1 cellular context compared by ENCODE assay signal in the genomic region with DNA sequence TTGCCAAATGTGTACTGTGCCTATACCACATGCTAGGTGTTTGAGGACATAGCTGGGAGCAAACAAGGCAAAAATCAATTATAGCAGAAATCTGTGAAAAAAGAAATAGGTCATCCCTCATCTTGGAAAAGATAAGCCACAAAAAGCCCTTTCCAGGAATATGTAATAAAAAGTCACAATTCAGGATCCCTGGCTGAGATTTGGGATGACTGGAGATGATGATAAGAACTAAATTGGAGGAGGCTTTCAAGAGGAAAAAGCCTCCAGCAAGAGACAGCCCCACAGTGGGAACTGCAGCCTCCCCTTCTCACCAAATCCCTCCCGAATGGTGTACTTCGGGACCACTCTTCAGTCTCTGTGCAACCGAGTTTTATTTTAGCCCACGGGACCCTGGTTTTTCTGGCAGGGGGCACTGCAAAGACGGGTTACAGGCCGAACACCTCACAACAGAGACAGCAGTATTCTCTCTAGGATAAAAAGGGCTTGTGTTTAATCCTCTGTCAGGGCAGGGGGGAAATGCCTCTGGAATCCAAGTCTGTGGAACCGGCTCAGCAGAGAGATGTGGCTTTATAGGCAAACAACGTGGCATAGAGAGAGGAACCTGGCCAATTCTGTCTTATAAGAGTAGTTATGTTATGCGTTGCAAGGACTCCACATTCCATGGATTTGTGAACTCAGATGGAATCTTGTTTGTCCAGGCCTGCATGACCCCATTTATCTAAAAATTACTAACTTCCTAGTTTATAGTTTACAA.
TF ChIP-seq lines count a peak whose summit lies in the region.

No MANE protein-coding gene starts in this region.

TF ChIP-seq in IMR-90, 13 proteins besides CTCF, POLR2A, EP300 and RAD21:
- TF ChIP-seq SMC3 (IDR thresholded peaks at IDR 0.05; ENCODE audit: low read depth, low read length) (no peak), BHLHE40 (IDR thresholded peaks at IDR 0.05; ENCODE audit: low read depth, low read length) (no peak), MXI1 (IDR thresholded peaks at IDR 0.05; ENCODE audit: borderline replicate concordance, low read depth, low read length) (no peak), FOS (IDR thresholded peaks at IDR 0.05; ENCODE audit: low read depth, low read length) (no peak), RFX5 (IDR thresholded peaks at IDR 0.05; ENCODE audit: low read depth, low read length) (no peak), MAFK (IDR thresholded peaks at IDR 0.05; ENCODE audit: low read depth, low read length) (no peak), CHD1 (IDR thresholded peaks at IDR 0.05; ENCODE audit: low read depth, low read length) (no peak)
- TF ChIP-seq, protein P1, sequence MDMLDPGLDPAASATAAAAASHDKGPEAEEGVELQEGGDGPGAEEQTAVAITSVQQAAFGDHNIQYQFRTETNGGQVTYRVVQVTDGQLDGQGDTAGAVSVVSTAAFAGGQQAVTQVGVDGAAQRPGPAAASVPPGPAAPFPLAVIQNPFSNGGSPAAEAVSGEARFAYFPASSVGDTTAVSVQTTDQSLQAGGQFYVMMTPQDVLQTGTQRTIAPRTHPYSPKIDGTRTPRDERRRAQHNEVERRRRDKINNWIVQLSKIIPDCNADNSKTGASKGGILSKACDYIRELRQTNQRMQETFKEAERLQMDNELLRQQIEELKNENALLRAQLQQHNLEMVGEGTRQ (IDR thresholded peaks at IDR 0.05; ENCODE audit: low read depth, low read length) = no peak
- TF ChIP-seq, protein P2, sequence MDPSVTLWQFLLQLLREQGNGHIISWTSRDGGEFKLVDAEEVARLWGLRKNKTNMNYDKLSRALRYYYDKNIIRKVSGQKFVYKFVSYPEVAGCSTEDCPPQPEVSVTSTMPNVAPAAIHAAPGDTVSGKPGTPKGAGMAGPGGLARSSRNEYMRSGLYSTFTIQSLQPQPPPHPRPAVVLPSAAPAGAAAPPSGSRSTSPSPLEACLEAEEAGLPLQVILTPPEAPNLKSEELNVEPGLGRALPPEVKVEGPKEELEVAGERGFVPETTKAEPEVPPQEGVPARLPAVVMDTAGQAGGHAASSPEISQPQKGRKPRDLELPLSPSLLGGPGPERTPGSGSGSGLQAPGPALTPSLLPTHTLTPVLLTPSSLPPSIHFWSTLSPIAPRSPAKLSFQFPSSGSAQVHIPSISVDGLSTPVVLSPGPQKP (IDR thresholded peaks at IDR 0.05; ENCODE audit: borderline replicate concordance, low read depth, low read length) = no peak
TF ChIP-seq in IMR-90: peak in this region for 0.
